Comparison of ENCODE assay signal across 1 cellular context in genomic region chr11:134950692-134951304, GRCh38.
TF ChIP-seq lines count a peak whose summit lies in the region.

No MANE protein-coding gene starts in this region.

TF ChIP-seq in GM23338, 12 proteins besides CTCF, POLR2A, EP300 and RAD21 (continued from another document):
- TF ChIP-seq ZNF462 (CRISPR knock-in tag; IDR thresholded peaks at IDR 0.05) (no peak), ZNF331 (CRISPR knock-in tag; IDR thresholded peaks at IDR 0.05; ENCODE audit: low read depth) (no peak), JUNB (IDR thresholded peaks at IDR 0.05; ENCODE audit: unreplicated experiment) (no peak), POLR2AphosphoS5 (IDR thresholded peaks at IDR 0.05; ENCODE audit: low read depth) (no peak), EZH2 (IDR thresholded peaks at IDR 0.05; ENCODE audit: low read depth, unreplicated experiment) (no peak), REST (IDR thresholded peaks at IDR 0.05; ENCODE audit: unreplicated experiment) (no peak), ZNF114 (CRISPR knock-in tag; IDR thresholded peaks at IDR 0.05) (no peak), CREB1 (CRISPR knock-in tag; IDR thresholded peaks at IDR 0.05; ENCODE audit: low read depth) (no peak), STAT1 (IDR thresholded peaks at IDR 0.05; ENCODE audit: unreplicated experiment) (no peak)
TF ChIP-seq in GM23338: peak in this region for 0.
